In genomic region chr15:98760112-98760826, GRCh38 we compare ENCODE assay signal across 14 cellular contexts.
DNase-seq lines count a peak whose midpoint lies in the region; ATAC-seq and TF ChIP-seq lines count a peak whose summit lies in the region.
"Had no signal": no experiment of that assay in that cellular context is flagged by ENCODE, and none has a peak within 500 bp of the region (broad histone marks: within the 10 kb centered on the region; RNA-seq: fewer than 3 reads in every experiment).

No MANE protein-coding gene starts in this region.

- H3K36me3 Mint-ChIP-seq in nephron progenitor cell (ENCODE audit: low read depth): peaks cover 4% of the 10 kb centered on the region
- H3K36me3 Mint-ChIP-seq in naive thymus-derived CD4-positive, alpha-beta T cell: no peaks in the 10 kb centered on the region
- H3K36me3 Mint-ChIP-seq: stimulated activated effector memory CD8-positive, alpha-beta T cell treated with anti-CD3 and anti-CD28 coated beads, Interleukin-12 subunit alpha, Interleukin-12 subunit beta, amount 100 ng/mL, for 72 hours; T-cell had no signal

- DNase-seq in NCI-H1092 treated with DMSO at 0.1 percent for 48 hours (lab: John Stamatoyannopoulos, UW) (peak; percentile 8), NCI-H774 (lab: John Stamatoyannopoulos, UW) (peak; percentile 35), heart right ventricle (peak; percentile 36 to 59), suprapubic skin (ENCODE audit: low spot score in 2 of 2) (no peak), nephron progenitor cell (no peak), COR-L47 (lab: John Stamatoyannopoulos, UW) (no peak)
- no peak for DNase-seq in naive thymus-derived CD4-positive, alpha-beta T cell
- DNase-seq: activated naive CD4-positive, alpha-beta T cell treated with anti-CD3 and anti-CD28 coated beads, Interleukin-2, amount 50 U/mL, for 16 hours; RPMI8226; T-cell had no signal

- H3K9me3 ChIP-seq in heart right ventricle (no peaks in the 10 kb centered on the region), suprapubic skin (no peaks in the 10 kb centered on the region)
- no peaks in the 10 kb centered on the region for H3K9me3 ChIP-seq in naive thymus-derived CD4-positive, alpha-beta T cell (ENCODE audit: control insufficient read depth in 2 of 3, low read length in 3 of 3)
- H3K9me3 ChIP-seq: BLaER1 treated with 17β-estradiol and CSF1 and Interleukin-3, amounts not matched to agents 10 nM and 100 nM; neutrophil had no signal

- 53 to 72% methylated on average over 9 of the region's 9 CpGs for WGBS in heart right ventricle, 2 donors
- 39% methylated on average over 9 of the region's 9 CpGs for WGBS in suprapubic skin

- H3K4me1 Mint-ChIP-seq in nephron progenitor cell: peaks cover 23% of the 10 kb centered on the region
- H3K4me1 Mint-ChIP-seq in naive thymus-derived CD4-positive, alpha-beta T cell: peaks cover 3 to 77% (median 57%) of the 10 kb centered on the region in 7 donors

- no peaks in the 10 kb centered on the region for H3K9me3 Mint-ChIP-seq in nephron progenitor cell
- H3K9me3 Mint-ChIP-seq in naive thymus-derived CD4-positive, alpha-beta T cell: no peaks in the 10 kb centered on the region
- H3K9me3 Mint-ChIP-seq: stimulated activated effector memory CD8-positive, alpha-beta T cell treated with anti-CD3 and anti-CD28 coated beads, Interleukin-12 subunit alpha, Interleukin-12 subunit beta, amount 100 ng/mL, for 72 hours; T-cell had no signal

- no peaks in the 10 kb centered on the region for H3K36me3 ChIP-seq in heart right ventricle
- H3K36me3 ChIP-seq in suprapubic skin: no peaks in the 10 kb centered on the region
- no peaks in the 10 kb centered on the region for H3K36me3 ChIP-seq in naive thymus-derived CD4-positive, alpha-beta T cell (ENCODE audit: control insufficient read depth in 2 of 3, insufficient read depth in 3 of 3, low read length in 3 of 3)
- H3K36me3 ChIP-seq: cardiac muscle cell, neutrophil had no signal

- H3K4me3 ChIP-seq in heart right ventricle (no peak overlapping the region), suprapubic skin (no peak overlapping the region)
- H3K4me3 ChIP-seq in naive thymus-derived CD4-positive, alpha-beta T cell (ENCODE audit: low read length): no peak overlapping the region
- H3K4me3 ChIP-seq: BLaER1 treated with 17β-estradiol and CSF1 and Interleukin-3, amounts not matched to agents 10 nM and 100 nM; cardiac muscle cell had no signal

- H3K27me3 ChIP-seq in heart right ventricle (no peaks in the 10 kb centered on the region), suprapubic skin (no peaks in the 10 kb centered on the region)
- no peaks in the 10 kb centered on the region for H3K27me3 ChIP-seq in naive thymus-derived CD4-positive, alpha-beta T cell (ENCODE audit: control insufficient read depth in 2 of 2, insufficient read depth in 2 of 2, low read length in 2 of 2)
- H3K27me3 ChIP-seq: BLaER1 treated with 17β-estradiol and CSF1 and Interleukin-3, amounts not matched to agents 10 nM and 100 nM; cardiac muscle cell; neutrophil had no signal

- no peak for TF ChIP-seq POLR2A in suprapubic skin (IDR thresholded peaks at IDR 0.05)

- POLR2A ChIA-PET in naive thymus-derived CD4-positive, alpha-beta T cell (lab: Charles Lee): no interaction called here

- intact Hi-C loops in heart right ventricle (cut with DNase I): no loop called here
- intact Hi-C loops in naive thymus-derived CD4-positive, alpha-beta T cell (cut with micrococcal nuclease): no loop called here

- CTCF ChIA-PET in naive thymus-derived CD4-positive, alpha-beta T cell (lab: Charles Lee): interaction anchor here (0.6 to 1.1 kb wide), 3 partner anchors 8 to 19 kb away, joined by 3 to 4 read pairs (median 3); no protein-coding TSS in a partner anchor

- H3K4me3 Mint-ChIP-seq in nephron progenitor cell: no peak overlapping the region
- peak overlapping the region in 3 of 10 donors; percentile 3 to 37 (median 12) for H3K4me3 Mint-ChIP-seq in naive thymus-derived CD4-positive, alpha-beta T cell
- H3K4me3 Mint-ChIP-seq: stimulated activated effector memory CD8-positive, alpha-beta T cell treated with anti-CD3 and anti-CD28 coated beads, Interleukin-12 subunit alpha, Interleukin-12 subunit beta, amount 100 ng/mL, for 72 hours; T-cell had no signal

- peak in 7 of 8 donors; percentile 65 to 86 (median 77) for ATAC-seq in heart right ventricle
- no peak for ATAC-seq in naive thymus-derived CD4-positive, alpha-beta T cell
- ATAC-seq: stimulated activated effector memory CD8-positive, alpha-beta T cell treated with anti-CD3 and anti-CD28 coated beads, Interleukin-12 subunit alpha, Interleukin-12 subunit beta, amount 100 ng/mL, for 72 hours had no signal

- no peaks in the 10 kb centered on the region for H3K27me3 Mint-ChIP-seq in nephron progenitor cell (ENCODE audit: low read depth, poor library complexity)
- H3K27me3 Mint-ChIP-seq in naive thymus-derived CD4-positive, alpha-beta T cell: no peaks in the 10 kb centered on the region
- H3K27me3 Mint-ChIP-seq: T-cell had no signal

- TF ChIP-seq EP300 in suprapubic skin (IDR thresholded peaks at IDR 0.05): no peak

- no peak overlapping the region for H3K27ac Mint-ChIP-seq in nephron progenitor cell
- peak overlapping the region in 1 of 9 donors; percentile 9 for H3K27ac Mint-ChIP-seq in naive thymus-derived CD4-positive, alpha-beta T cell
- H3K27ac Mint-ChIP-seq: stimulated activated effector memory CD8-positive, alpha-beta T cell treated with anti-CD3 and anti-CD28 coated beads, Interleukin-12 subunit alpha, Interleukin-12 subunit beta, amount 100 ng/mL, for 72 hours; T-cell had no signal

- H3K4me1 ChIP-seq in heart right ventricle (peaks cover 0 to 68% (median 43%) of the 10 kb centered on the region in 9 donors), suprapubic skin (peaks cover 32% of the 10 kb centered on the region)
- H3K4me1 ChIP-seq in naive thymus-derived CD4-positive, alpha-beta T cell (ENCODE audit: control insufficient read depth in 2 of 2, insufficient read depth in 2 of 2, low read length in 2 of 2): peaks cover 0 to 4% of the 10 kb centered on the region in 2 donors

- TF ChIP-seq CTCF in heart right ventricle (IDR thresholded peaks at IDR 0.05): no peak
- no peak for TF ChIP-seq CTCF in suprapubic skin (IDR thresholded peaks at IDR 0.05)
- TF ChIP-seq CTCF in nephron progenitor cell (IDR thresholded peaks at IDR 0.05): no peak

- H3K27ac ChIP-seq in heart right ventricle (peak overlapping the region in 2 of 10 donors; percentile 13 to 28), suprapubic skin (peak overlapping the region; percentile 52)
- H3K27ac ChIP-seq in naive thymus-derived CD4-positive, alpha-beta T cell (ENCODE audit: low read depth, low read length): no peak overlapping the region
- H3K27ac ChIP-seq: BLaER1 treated with 17β-estradiol and CSF1 and Interleukin-3, amounts not matched to agents 10 nM and 100 nM; cardiac muscle cell had no signal

Comparison
In these comparisons a context has a peak if more than half of its experiments do, and no peak if none do; other contexts are left out.
1. DNase-seq: peak in NCI-H1092 treated with DMSO at 0.1 percent for 48 hours (single experiment), NCI-H774 (single experiment) and heart right ventricle (2 of 2); none in suprapubic skin (0 of 2), nephron progenitor cell (single experiment), naive thymus-derived CD4-positive, alpha-beta T cell (0 of 9) and COR-L47 (single experiment).